ENCODE assay signal across 8 cellular contexts in genomic region chr9:87713278-87713989, GRCh38. TPM values are rescaled to one million over a fixed set of nuclear protein-coding genes. Genes with fewer than 3 reads are reported as not detected.
DNase-seq lines count a peak whose midpoint lies in the region; ATAC-seq and TF ChIP-seq lines count a peak whose summit lies in the region.

No MANE protein-coding gene starts in this region.

- intact Hi-C loops in right cardiac atrium (cut with DNase I), result no loop called here

- H3K9me3 ChIP-seq in right cardiac atrium (ENCODE audit: control insufficient read depth, low read length), result no peaks in the 10 kb centered on the region

- peak; percentile 86 to 93 for ATAC-seq in right cardiac atrium
- no peak for ATAC-seq in HG03520 (IDR thresholded peaks at IDR 0.05; ENCODE audit: unreplicated experiment)
- no peak for ATAC-seq in GM18909 (IDR thresholded peaks at IDR 0.05; ENCODE audit: poor library complexity, unreplicated experiment)

- H3K4me1 ChIP-seq in right cardiac atrium (ENCODE audit: control insufficient read depth, insufficient read depth, low read length), result peaks cover 5% of the 10 kb centered on the region

- DNase-seq in AG10803 (ENCODE audit: low read depth) (peak; percentile 99), NB4 (ENCODE audit: low read depth) (peak; percentile 77), anterior cingulate cortex (lab: John Stamatoyannopoulos, UW) (peak in 40 of 58 donors; percentile 9 to 75 (median 38)), right cardiac atrium (peak; percentile 86 to 89 (median 88)), retinal pigment epithelial cell (ENCODE audit: low read depth) (peak; percentile 61), DMS153 (lab: John Stamatoyannopoulos, UW) (no peak)

- TF ChIP-seq CTCF in AG10803 (conservative IDR thresholded peaks at IDR 0.05; ENCODE audit: low read length), result peak; percentile 32
- TF ChIP-seq CTCF in NB4 (IDR thresholded peaks at IDR 0.05; ENCODE audit: low read depth, low read length), result no peak
- TF ChIP-seq CTCF in retinal pigment epithelial cell (conservative IDR thresholded peaks at IDR 0.05; ENCODE audit: low read depth, low read length), result no peak

- peak overlapping the region; percentile 78 for H3K27ac ChIP-seq in right cardiac atrium (ENCODE audit: low read length)

- H3K4me3 ChIP-seq in AG10803 (ENCODE audit: low read length), result peak overlapping the region; percentile 43
- H3K4me3 ChIP-seq in NB4 (ENCODE audit: low read depth, low read length), result no peak overlapping the region
- H3K4me3 ChIP-seq in right cardiac atrium (ENCODE audit: low read length), result no peak overlapping the region
- H3K4me3 ChIP-seq in retinal pigment epithelial cell (ENCODE audit: low read length), result peak overlapping the region; percentile 35

- no peak for TF ChIP-seq POLR2A in NB4 (IDR thresholded peaks at IDR 0.05; ENCODE audit: extremely low read depth, insufficient read length)

- H3K27me3 ChIP-seq in right cardiac atrium (ENCODE audit: control insufficient read depth, insufficient read depth), result no peaks in the 10 kb centered on the region

- 39% methylated on average over 11 of the region's 11 CpGs for WGBS in right cardiac atrium

RNA-seq across cellular contexts. Expression of gene CTSL, which starts 12.5 kb away (rescaled TPM):
- 100 to 1,000 TPM; 140 to 173 (median 143) TPM for total RNA-seq in right cardiac atrium
- polyA plus RNA-seq in right cardiac atrium, result 150 TPM

Comparison
In these comparisons a context has a peak if more than half of its experiments do, and no peak if none do; other contexts are left out.
1. H3K4me3 ChIP-seq: peak in AG10803 (single experiment) and retinal pigment epithelial cell (single experiment); none in NB4 (single experiment) and right cardiac atrium (single experiment).
2. ATAC-seq: peak in right cardiac atrium (2 of 2); none in HG03520 (single experiment) and GM18909 (single experiment).